Comparison of ENCODE assay signal across 9 cellular contexts in genomic region chr9:107491081-107492053, GRCh38. TPM values are rescaled to one million over a fixed set of nuclear protein-coding genes. Genes with fewer than 3 reads are reported as not detected.
DNase-seq lines count a peak whose midpoint lies in the region; TF ChIP-seq lines count a peak whose summit lies in the region.
"Had no signal": no experiment of that assay in that cellular context is flagged by ENCODE, and none has a peak within 500 bp of the region (broad histone marks: within the 10 kb centered on the region; RNA-seq: fewer than 3 reads in every experiment).

No MANE protein-coding gene starts in this region.

- no peak for DNase-seq in AG04450 (ENCODE audit: low read depth, low spot score)
- DNase-seq in RWPE1 (ENCODE audit: low spot score), result no peak
- DNase-seq in fibroblast of villous mesenchyme (ENCODE audit: low read depth), result peak; percentile 52
- peak; percentile 39 for DNase-seq in nephron progenitor cell
- no peak for DNase-seq in iPS-NIHi7 (ENCODE audit: extremely low spot score)
- no peak for DNase-seq in GM19240 (ENCODE audit: insufficient read length, low spot score)
- DNase-seq in AG08396 (ENCODE audit: low spot score), result no peak
- no peak for DNase-seq in NCI-H2081 treated with DMSO at 0.1 percent for 48 hours (lab: John Stamatoyannopoulos, UW)
- DNase-seq: SHP77 treated with DMSO at 0.1 percent for 48 hours had no signal

- H3K36me3 Mint-ChIP-seq in nephron progenitor cell (ENCODE audit: low read depth), result no peaks in the 10 kb centered on the region

- peaks cover 14% of the 10 kb centered on the region; the same call in 1 of the 2 replicates for H3K9me3 ChIP-seq in AG04450 (ENCODE audit: control insufficient read depth, insufficient read depth, low read length)

- peaks cover 29% of the 10 kb centered on the region for H3K27me3 ChIP-seq in AG04450 (ENCODE audit: control insufficient read depth, insufficient read depth, low read length)

- H3K27me3 Mint-ChIP-seq in nephron progenitor cell (ENCODE audit: low read depth, poor library complexity), result peaks cover 90% of the 10 kb centered on the region

- no peaks in the 10 kb centered on the region for H3K9me3 Mint-ChIP-seq in nephron progenitor cell

- POLR2A ChIA-PET in AG04450 (lab: Yijun Ruan, JAX) (interaction anchor here (0.7 kb wide), 1 partner anchor 1801 kb away, joined by 3 read pairs; no protein-coding TSS in a partner anchor), RWPE1 (lab: Yijun Ruan, JAX; ENCODE audit: low non-redundant PET) (interaction anchor here (0.6 kb wide), 2 partner anchors 17 to 220 kb away, joined by 4 to 5 read pairs; no protein-coding TSS in a partner anchor)

- CTCF ChIA-PET in AG04450 (lab: Charles Lee), result no interaction called here
- CTCF ChIA-PET in RWPE1 (lab: Yijun Ruan, JAX), result interaction anchor here (0.6 kb wide), 2 partner anchors 750 to 1638 kb away, joined by 3 to 4 read pairs; no protein-coding TSS in a partner anchor

- peak overlapping the region; percentile 42 for H3K4me3 ChIP-seq in AG04450 (ENCODE audit: low read depth, low read length)
- H3K4me3 ChIP-seq in fibroblast of villous mesenchyme (ENCODE audit: low read depth, low read length), result peak overlapping the region; percentile 70

- H3K27ac Mint-ChIP-seq in nephron progenitor cell, result no peak overlapping the region

- H3K4me1 Mint-ChIP-seq in nephron progenitor cell, result peaks cover 20% of the 10 kb centered on the region

- no peak overlapping the region for H3K27ac ChIP-seq in AG04450 (ENCODE audit: low read depth, low read length)
- H3K27ac ChIP-seq in RWPE1, result 0 out of 2 replicates have a peak overlapping the region, but pooled peaks have one; percentile 91

- TF ChIP-seq CTCF in AG04450 (IDR thresholded peaks at IDR 0.05; ENCODE audit: low read depth, low read length) (no peak), RWPE1 (conservative IDR thresholded peaks at IDR 0.05; ENCODE audit: low read depth) (no peak), fibroblast of villous mesenchyme (IDR thresholded peaks at IDR 0.05; ENCODE audit: insufficient read depth, low read depth, low read length) (no peak), nephron progenitor cell (IDR thresholded peaks at IDR 0.05) (no peak)

- H3K4me3 Mint-ChIP-seq in nephron progenitor cell, result peak overlapping the region; percentile 87

RNA-seq across cellular contexts. Expression of gene KLF4, which starts 1.8 kb away (rescaled TPM):
- 3.1 TPM in 2 replicates for polyA plus RNA-seq in AG04450 (2011; rRNA removed)
- polyA minus RNA-seq in AG04450 (2011; rRNA and poly(A)+ RNA removed), result 2.2 and 2.3 TPM in 2 replicates
- 2.6 and 3.5 TPM in 2 replicates for total RNA-seq in fibroblast of villous mesenchyme

Comparison
In these comparisons a context has a peak if more than half of its experiments do, and no peak if none do; other contexts are left out.
1. DNase-seq: peak in fibroblast of villous mesenchyme (single experiment) and nephron progenitor cell (single experiment); none in AG04450 (single experiment), RWPE1 (single experiment), iPS-NIHi7 (single experiment), GM19240 (single experiment), AG08396 (single experiment) and NCI-H2081 treated with DMSO at 0.1 percent for 48 hours (single experiment).